9 cellular contexts compared by ENCODE assay signal in genomic region chr11:96112192-96113099, GRCh38.
DNase-seq lines count a peak whose midpoint lies in the region; ATAC-seq and TF ChIP-seq lines count a peak whose summit lies in the region.
"Had no signal": no experiment of that assay in that cellular context is flagged by ENCODE, and none has a peak within 500 bp of the region (broad histone marks: within the 10 kb centered on the region; RNA-seq: fewer than 3 reads in every experiment).

No MANE protein-coding gene starts in this region.

- H2AK5ac ChIP-seq in H9 (ENCODE audit: insufficient read length, low read length), result no peak overlapping the region

- H3K9me3 ChIP-seq in WERI-Rb-1 (ENCODE audit: severe bottlenecking), result no peaks in the 10 kb centered on the region
- no peaks in the 10 kb centered on the region for H3K9me3 ChIP-seq in H9 (ENCODE audit: control insufficient read depth, low read depth, low read length)
- H3K9me3 ChIP-seq in CD4-positive, alpha-beta memory T cell (ENCODE audit: control insufficient read depth in 1 of 2, low read length in 2 of 2), result no peaks in the 10 kb centered on the region

- H3T11ph ChIP-seq in H9 (ENCODE audit: low read length), result no peak overlapping the region

- H2BK20ac ChIP-seq in H9 (ENCODE audit: low read depth, low read length, poor library complexity, severe bottlenecking), result no peak overlapping the region

- CTCF ChIA-PET in CD4-positive, alpha-beta memory T cell (lab: Charles Lee; ENCODE audit: partially characterized antibody), result no interaction called here

- no peak overlapping the region for H3K9ac ChIP-seq in H9 (ENCODE audit: extremely low read depth, insufficient read length, low read length)

- H2AFZ ChIP-seq in H9 (ENCODE audit: low read length), result no peak overlapping the region

- H3K36me3 ChIP-seq in WERI-Rb-1, result no peaks in the 10 kb centered on the region; the same call in 1 of the 2 replicates
- H3K36me3 ChIP-seq in CD4-positive, alpha-beta memory T cell (ENCODE audit: insufficient read depth, low read length), result no peaks in the 10 kb centered on the region

- no peak overlapping the region for H2BK15ac ChIP-seq in H9 (ENCODE audit: low read depth, low read length)

- H3K4me1 Mint-ChIP-seq in chondrocyte (ENCODE audit: low read depth) (peaks cover 37% of the 10 kb centered on the region), H9 (peaks cover 22 to 25% of the 10 kb centered on the region in 2 experiments)
- peaks cover 20 to 35% (median 28%) of the 10 kb centered on the region in 4 donors for H3K4me1 Mint-ChIP-seq in CD4-positive, alpha-beta memory T cell

- H3K27me3 ChIP-seq in WERI-Rb-1 (ENCODE audit: insufficient read depth, low read depth, severe bottlenecking) (no peaks in the 10 kb centered on the region), H9 (ENCODE audit: insufficient read depth, low read length) (no peaks in the 10 kb centered on the region)
- no peaks in the 10 kb centered on the region for H3K27me3 ChIP-seq in CD4-positive, alpha-beta memory T cell (ENCODE audit: insufficient read depth, low read length)

- H3K27ac ChIP-seq in WERI-Rb-1, result no peak overlapping the region
- H3K27ac ChIP-seq in H9 (ENCODE audit: insufficient read length, low read depth, low read length), result no peak overlapping the region
- H3K27ac ChIP-seq in CD4-positive, alpha-beta memory T cell (ENCODE audit: low read depth, low read length), result no peak overlapping the region

- H3K9me3 Mint-ChIP-seq in chondrocyte (ENCODE audit: low read depth), result no peaks in the 10 kb centered on the region
- no peaks in the 10 kb centered on the region for H3K9me3 Mint-ChIP-seq in H9
- H3K9me3 Mint-ChIP-seq in CD4-positive, alpha-beta memory T cell, result peaks cover 0 to 2% (median 0%) of the 10 kb centered on the region in 8 donors

- no peaks in the 10 kb centered on the region for H3K79me1 ChIP-seq in H9 (ENCODE audit: insufficient read depth, low read depth, low read length, poor library complexity, severe bottlenecking)

- H2BK5ac ChIP-seq in H9 (ENCODE audit: insufficient read length, low read length), result no peak overlapping the region

- intact Hi-C loops in CD4-positive, alpha-beta memory T cell (cut with micrococcal nuclease), result no loop called here

- H3K27me3 Mint-ChIP-seq in chondrocyte (ENCODE audit: low read depth), result no peaks in the 10 kb centered on the region
- H3K27me3 Mint-ChIP-seq in H9 (ENCODE audit: low read depth), result no peaks in the 10 kb centered on the region
- H3K27me3 Mint-ChIP-seq in CD4-positive, alpha-beta memory T cell, result no peaks in the 10 kb centered on the region

- no peaks in the 10 kb centered on the region for H3K79me2 ChIP-seq in H9 (ENCODE audit: insufficient read depth, low read length)

- H3K14ac ChIP-seq in H9 (ENCODE audit: insufficient read depth, low read length), result no peak overlapping the region

- WGBS in H9 (ENCODE audit: extremely low coverage, insufficient read length, low lambda C conversion rate), result no CpG with 5 or more reads among the region's 5 CpGs

- no peak overlapping the region for H4K5ac ChIP-seq in H9 (ENCODE audit: insufficient read length, low read depth, low read length)

- H3K36me3 Mint-ChIP-seq in chondrocyte (ENCODE audit: low read depth), result peaks cover 5% of the 10 kb centered on the region
- no peaks in the 10 kb centered on the region for H3K36me3 Mint-ChIP-seq in H9 (ENCODE audit: insufficient read depth in 1 of 3, low read depth in 3 of 3)
- peaks cover 11 to 25% of the 10 kb centered on the region in 2 donors for H3K36me3 Mint-ChIP-seq in CD4-positive, alpha-beta memory T cell

- peak; percentile 15 to 44 for DNase-seq in activated CD4-positive, alpha-beta T cell treated with anti-CD3 and anti-CD28 coated beads, Interleukin-2, amount 50 U/mL, for 48 hours
- DNase-seq in activated CD4-positive, alpha-beta T cell treated with anti-CD3 and anti-CD28 coated beads, Interleukin-2, amount 50 U/mL, for 4 hours, result no peak
- DNase-seq in chondrocyte (ENCODE audit: low spot score) (no peak), WERI-Rb-1 (no peak), H9 (no peak)
- peak; percentile 42 for DNase-seq in stimulated activated naive CD8-positive, alpha-beta T cell treated with anti-CD3 and anti-CD28 coated beads, Interleukin-15, Interleukin-2, amounts not matched to agents 100 U/mL and 50 U/mL, for 24 hours
- no peak for DNase-seq in CD4-positive, alpha-beta memory T cell

- H3K4me2 ChIP-seq in H9 (ENCODE audit: insufficient read depth, insufficient read length, low read length), result no peak overlapping the region

- no peak overlapping the region for H2BK12ac ChIP-seq in H9 (ENCODE audit: insufficient read length, low read depth, low read length)

- POLR2A ChIA-PET in CD4-positive, alpha-beta memory T cell (lab: Charles Lee; ENCODE audit: partially characterized antibody), result no interaction called here

- H4K8ac ChIP-seq in H9 (replicated peaks; ENCODE audit: insufficient read length, low read depth, low read length), result no peak overlapping the region

- peak overlapping the region; percentile 64 for H3K4me3 Mint-ChIP-seq in chondrocyte (ENCODE audit: unreplicated experiment)
- no peak overlapping the region for H3K4me3 Mint-ChIP-seq in H9
- H3K4me3 Mint-ChIP-seq in CD4-positive, alpha-beta memory T cell, result no peak overlapping the region

- H3K18ac ChIP-seq in H9 (ENCODE audit: insufficient read length, low read depth, low read length), result no peak overlapping the region

- peaks cover 6% of the 10 kb centered on the region for H3K4me1 ChIP-seq in H9 (ENCODE audit: insufficient read depth, low read length)
- H3K4me1 ChIP-seq in CD4-positive, alpha-beta memory T cell (ENCODE audit: insufficient read depth, low read length), result peaks cover 2% of the 10 kb centered on the region

- no peaks in the 10 kb centered on the region for H4K20me1 ChIP-seq in H9 (ENCODE audit: control insufficient read depth, insufficient read depth, insufficient read length)

- ATAC-seq in HG03039 (IDR thresholded peaks at IDR 0.05; ENCODE audit: unreplicated experiment), result peak; percentile 90
- peak; percentile 91 for ATAC-seq in stimulated activated naive CD8-positive, alpha-beta T cell treated with anti-CD3 and anti-CD28 coated beads, Interleukin-15, Interleukin-2, amounts not matched to agents 100 U/mL and 50 U/mL, for 24 hours
- ATAC-seq: Panc1 had no signal

- no peak for TF ChIP-seq CTCF in chondrocyte (IDR thresholded peaks at IDR 0.05)
- TF ChIP-seq CTCF in WERI-Rb-1 (IDR thresholded peaks at IDR 0.05; ENCODE audit: low read depth, low read length), result no peak
- no peak for TF ChIP-seq CTCF in H9 (conservative IDR thresholded peaks at IDR 0.05)

- H3K23ac ChIP-seq in H9 (ENCODE audit: insufficient read length, low read depth, low read length), result no peak overlapping the region

- H3K4ac ChIP-seq in H9 (ENCODE audit: low read depth, low read length), result no peak overlapping the region

- H3K4me3 ChIP-seq in WERI-Rb-1 (ENCODE audit: low read depth, low read length), result no peak overlapping the region
- no peak overlapping the region for H3K4me3 ChIP-seq in CD4-positive, alpha-beta memory T cell (ENCODE audit: low read length in 2 of 2)

- H2BK120ac ChIP-seq in H9 (ENCODE audit: low read depth, low read length, poor library complexity, severe bottlenecking), result no peak overlapping the region

- H3K27ac Mint-ChIP-seq in chondrocyte (ENCODE audit: unreplicated experiment) (peak overlapping the region; percentile 97), H9 (0 out of 7 replicates have a peak overlapping the region, but pooled peaks of 1 of the 3 experiments have one; percentile 22)
- peak overlapping the region in 3 of 7 donors; percentile 23 to 74 (median 58) for H3K27ac Mint-ChIP-seq in CD4-positive, alpha-beta memory T cell

- H3K23me2 ChIP-seq in H9 (ENCODE audit: insufficient read length, low read depth, low read length, poor library complexity, severe bottlenecking), result no peaks in the 10 kb centered on the region

- H3K56ac ChIP-seq in H9 (ENCODE audit: insufficient read length, low read depth, low read length), result no peak overlapping the region

- no peak overlapping the region for H4K91ac ChIP-seq in H9 (ENCODE audit: insufficient read length, low read depth, low read length)

Comparison
In these comparisons a context has a peak if more than half of its experiments do, and no peak if none do; other contexts are left out.
1. DNase-seq: peak in activated CD4-positive, alpha-beta T cell treated with anti-CD3 and anti-CD28 coated beads, Interleukin-2, amount 50 U/mL, for 48 hours (2 of 2) and stimulated activated naive CD8-positive, alpha-beta T cell treated with anti-CD3 and anti-CD28 coated beads, Interleukin-15, Interleukin-2, amounts not matched to agents 100 U/mL and 50 U/mL, for 24 hours (single experiment); none in activated CD4-positive, alpha-beta T cell treated with anti-CD3 and anti-CD28 coated beads, Interleukin-2, amount 50 U/mL, for 4 hours (0 of 2), chondrocyte (single experiment), WERI-Rb-1 (single experiment), H9 (single experiment) and CD4-positive, alpha-beta memory T cell (0 of 5).